In the genomic region with DNA sequence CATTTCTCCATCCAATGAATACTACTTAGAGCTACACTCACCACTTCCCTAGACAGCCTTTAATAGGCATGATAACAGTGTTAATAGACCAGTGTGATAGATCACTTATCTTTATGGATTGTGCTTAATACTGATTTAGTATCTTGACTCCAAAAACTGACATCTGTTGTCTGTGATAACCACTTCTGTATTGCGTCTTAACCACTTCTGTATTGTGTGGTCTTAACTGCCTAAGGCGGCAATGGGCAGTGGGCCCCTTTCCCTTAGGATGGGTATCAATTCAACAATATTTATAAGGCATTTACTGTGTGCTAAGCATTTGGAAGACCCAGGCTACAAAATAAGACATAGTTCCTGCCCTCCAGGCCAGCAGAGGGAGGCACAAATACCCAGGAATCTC, we compare ENCODE assay signal across 1 cellular context.
TF ChIP-seq lines count a peak whose summit lies in the region.

No MANE protein-coding gene starts in this region.

TF ChIP-seq in HepG2, 621 proteins besides CTCF, POLR2A, EP300 and RAD21:
- no peak for TF ChIP-seq SAFB2 (CRISPR knock-in tag; IDR thresholded peaks at IDR 0.05; ENCODE audit: borderline replicate concordance, low read depth)
- TF ChIP-seq, protein P1, sequence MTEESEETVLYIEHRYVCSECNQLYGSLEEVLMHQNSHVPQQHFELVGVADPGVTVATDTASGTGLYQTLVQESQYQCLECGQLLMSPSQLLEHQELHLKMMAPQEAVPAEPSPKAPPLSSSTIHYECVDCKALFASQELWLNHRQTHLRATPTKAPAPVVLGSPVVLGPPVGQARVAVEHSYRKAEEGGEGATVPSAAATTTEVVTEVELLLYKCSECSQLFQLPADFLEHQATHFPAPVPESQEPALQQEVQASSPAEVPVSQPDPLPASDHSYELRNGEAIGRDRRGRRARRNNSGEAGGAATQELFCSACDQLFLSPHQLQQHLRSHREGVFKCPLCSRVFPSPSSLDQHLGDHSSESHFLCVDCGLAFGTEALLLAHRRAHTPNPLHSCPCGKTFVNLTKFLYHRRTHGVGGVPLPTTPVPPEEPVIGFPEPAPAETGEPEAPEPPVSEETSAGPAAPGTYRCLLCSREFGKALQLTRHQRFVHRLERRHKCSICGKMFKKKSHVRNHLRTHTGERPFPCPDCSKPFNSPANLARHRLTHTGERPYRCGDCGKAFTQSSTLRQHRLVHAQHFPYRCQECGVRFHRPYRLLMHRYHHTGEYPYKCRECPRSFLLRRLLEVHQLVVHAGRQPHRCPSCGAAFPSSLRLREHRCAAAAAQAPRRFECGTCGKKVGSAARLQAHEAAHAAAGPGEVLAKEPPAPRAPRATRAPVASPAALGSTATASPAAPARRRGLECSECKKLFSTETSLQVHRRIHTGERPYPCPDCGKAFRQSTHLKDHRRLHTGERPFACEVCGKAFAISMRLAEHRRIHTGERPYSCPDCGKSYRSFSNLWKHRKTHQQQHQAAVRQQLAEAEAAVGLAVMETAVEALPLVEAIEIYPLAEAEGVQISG (CRISPR knock-in tag; IDR thresholded peaks at IDR 0.05), result peak; percentile 67; the same call in 1 of the 2 replicates
